In genomic region chr11:65095974-65096806, GRCh38 we compare ENCODE assay signal across 1 cellular context.
TF ChIP-seq lines count a peak whose summit lies in the region.

Gene VPS51, plus strand, starts transcription at chr11:65096214. Its CDS starts 37 bp downstream, at chr11:65096251.

TF ChIP-seq in GM12878, 131 proteins besides CTCF, POLR2A, EP300 and RAD21 (continued from another document and continues in another):
- TF ChIP-seq BCLAF1 (IDR thresholded peaks at IDR 0.05) (no peak), ZNF274 (IDR thresholded peaks at IDR 0.05; ENCODE audit: insufficient read depth, insufficient read length) (no peak), EZH2 (IDR thresholded peaks at IDR 0.05; ENCODE audit: borderline replicate concordance, control insufficient read depth, low read depth, low read length) (no peak), BACH1 (IDR thresholded peaks at IDR 0.05; ENCODE audit: borderline replicate concordance) (no peak), NFYA (IDR thresholded peaks at IDR 0.05; ENCODE audit: borderline replicate concordance, low read depth, low read length) (no peak), ZBTB11 (CRISPR knock-in tag; IDR thresholded peaks at IDR 0.05) (peak; percentile 99), MEF2A (IDR thresholded peaks at IDR 0.05; ENCODE audit: insufficient read depth, low read depth, low read length) (peak; percentile 76), FOXM1 (IDR thresholded peaks at IDR 0.05; ENCODE audit: low read depth, low read length) (no peak), MTA3 (IDR thresholded peaks at IDR 0.05; ENCODE audit: borderline replicate concordance, low read length) (peak; percentile 96; the same call in 1 of the 2 replicates), FOXK2 (IDR thresholded peaks at IDR 0.05) (peak; percentile 85), NR2C1 (IDR thresholded peaks at IDR 0.05) (peak; percentile 95), SP1 (IDR thresholded peaks at IDR 0.05; ENCODE audit: low read depth, low read length) (peak; percentile 87), HDAC2 (IDR thresholded peaks at IDR 0.05) (no peak), ZNF384 (IDR thresholded peaks at IDR 0.05; ENCODE audit: borderline replicate concordance, low read depth, low read length) (peak; percentile 59; the same call in 1 of the 2 replicates), TAF1 (IDR thresholded peaks at IDR 0.05; ENCODE audit: borderline replicate concordance, low read depth, low read length) (peak; percentile 96), PAX8 (IDR thresholded peaks at IDR 0.05) (no peak), JUNB (IDR thresholded peaks at IDR 0.05) (no peak; the same call in 1 of the 2 replicates), NRF1 (conservative IDR thresholded peaks at IDR 0.05; ENCODE audit: low read depth, low read length) (no peak), RBBP5 (conservative IDR thresholded peaks at IDR 0.05) (peak; percentile 50; the same call in 1 of the 2 replicates), ZZZ3 (IDR thresholded peaks at IDR 0.05; ENCODE audit: control insufficient read depth, insufficient read length, low read depth) (peak; percentile 94), RAD51 (IDR thresholded peaks at IDR 0.05) (0 out of 2 replicates have a peak, but pooled peaks have one; percentile 11), MLLT1 (IDR thresholded peaks at IDR 0.05) (peak; percentile 90), IRF3 (IDR thresholded peaks at IDR 0.05) (peak; percentile 73), CHD4 (IDR thresholded peaks at IDR 0.05) (no peak), ASH2L (IDR thresholded peaks at IDR 0.05; ENCODE audit: borderline replicate concordance, low read depth) (peak; percentile 90; the same call in 1 of the 2 replicates)
- TF ChIP-seq, protein P1, sequence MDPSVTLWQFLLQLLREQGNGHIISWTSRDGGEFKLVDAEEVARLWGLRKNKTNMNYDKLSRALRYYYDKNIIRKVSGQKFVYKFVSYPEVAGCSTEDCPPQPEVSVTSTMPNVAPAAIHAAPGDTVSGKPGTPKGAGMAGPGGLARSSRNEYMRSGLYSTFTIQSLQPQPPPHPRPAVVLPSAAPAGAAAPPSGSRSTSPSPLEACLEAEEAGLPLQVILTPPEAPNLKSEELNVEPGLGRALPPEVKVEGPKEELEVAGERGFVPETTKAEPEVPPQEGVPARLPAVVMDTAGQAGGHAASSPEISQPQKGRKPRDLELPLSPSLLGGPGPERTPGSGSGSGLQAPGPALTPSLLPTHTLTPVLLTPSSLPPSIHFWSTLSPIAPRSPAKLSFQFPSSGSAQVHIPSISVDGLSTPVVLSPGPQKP (IDR thresholded peaks at IDR 0.05; ENCODE audit: low read depth, low read length): peak; percentile 98
- TF ChIP-seq, protein P2, sequence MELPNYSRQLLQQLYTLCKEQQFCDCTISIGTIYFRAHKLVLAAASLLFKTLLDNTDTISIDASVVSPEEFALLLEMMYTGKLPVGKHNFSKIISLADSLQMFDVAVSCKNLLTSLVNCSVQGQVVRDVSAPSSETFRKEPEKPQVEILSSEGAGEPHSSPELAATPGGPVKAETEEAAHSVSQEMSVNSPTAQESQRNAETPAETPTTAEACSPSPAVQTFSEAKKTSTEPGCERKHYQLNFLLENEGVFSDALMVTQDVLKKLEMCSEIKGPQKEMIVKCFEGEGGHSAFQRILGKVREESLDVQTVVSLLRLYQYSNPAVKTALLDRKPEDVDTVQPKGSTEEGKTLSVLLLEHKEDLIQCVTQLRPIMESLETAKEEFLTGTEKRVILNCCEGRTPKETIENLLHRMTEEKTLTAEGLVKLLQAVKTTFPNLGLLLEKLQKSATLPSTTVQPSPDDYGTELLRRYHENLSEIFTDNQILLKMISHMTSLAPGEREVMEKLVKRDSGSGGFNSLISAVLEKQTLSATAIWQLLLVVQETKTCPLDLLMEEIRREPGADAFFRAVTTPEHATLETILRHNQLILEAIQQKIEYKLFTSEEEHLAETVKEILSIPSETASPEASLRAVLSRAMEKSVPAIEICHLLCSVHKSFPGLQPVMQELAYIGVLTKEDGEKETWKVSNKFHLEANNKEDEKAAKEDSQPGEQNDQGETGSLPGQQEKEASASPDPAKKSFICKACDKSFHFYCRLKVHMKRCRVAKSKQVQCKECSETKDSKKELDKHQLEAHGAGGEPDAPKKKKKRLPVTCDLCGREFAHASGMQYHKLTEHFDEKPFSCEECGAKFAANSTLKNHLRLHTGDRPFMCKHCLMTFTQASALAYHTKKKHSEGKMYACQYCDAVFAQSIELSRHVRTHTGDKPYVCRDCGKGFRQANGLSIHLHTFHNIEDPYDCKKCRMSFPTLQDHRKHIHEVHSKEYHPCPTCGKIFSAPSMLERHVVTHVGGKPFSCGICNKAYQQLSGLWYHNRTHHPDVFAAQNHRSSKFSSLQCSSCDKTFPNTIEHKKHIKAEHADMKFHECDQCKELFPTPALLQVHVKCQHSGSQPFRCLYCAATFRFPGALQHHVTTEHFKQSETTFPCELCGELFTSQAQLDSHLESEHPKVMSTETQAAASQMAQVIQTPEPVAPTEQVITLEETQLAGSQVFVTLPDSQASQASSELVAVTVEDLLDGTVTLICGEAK (IDR thresholded peaks at IDR 0.05; ENCODE audit: borderline replicate concordance): peak; percentile 100
- TF ChIP-seq, protein P3, sequence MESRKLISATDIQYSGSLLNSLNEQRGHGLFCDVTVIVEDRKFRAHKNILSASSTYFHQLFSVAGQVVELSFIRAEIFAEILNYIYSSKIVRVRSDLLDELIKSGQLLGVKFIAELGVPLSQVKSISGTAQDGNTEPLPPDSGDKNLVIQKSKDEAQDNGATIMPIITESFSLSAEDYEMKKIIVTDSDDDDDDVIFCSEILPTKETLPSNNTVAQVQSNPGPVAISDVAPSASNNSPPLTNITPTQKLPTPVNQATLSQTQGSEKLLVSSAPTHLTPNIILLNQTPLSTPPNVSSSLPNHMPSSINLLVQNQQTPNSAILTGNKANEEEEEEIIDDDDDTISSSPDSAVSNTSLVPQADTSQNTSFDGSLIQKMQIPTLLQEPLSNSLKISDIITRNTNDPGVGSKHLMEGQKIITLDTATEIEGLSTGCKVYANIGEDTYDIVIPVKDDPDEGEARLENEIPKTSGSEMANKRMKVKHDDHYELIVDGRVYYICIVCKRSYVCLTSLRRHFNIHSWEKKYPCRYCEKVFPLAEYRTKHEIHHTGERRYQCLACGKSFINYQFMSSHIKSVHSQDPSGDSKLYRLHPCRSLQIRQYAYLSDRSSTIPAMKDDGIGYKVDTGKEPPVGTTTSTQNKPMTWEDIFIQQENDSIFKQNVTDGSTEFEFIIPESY (IDR thresholded peaks at IDR 0.05): peak; percentile 76; the same call in 1 of the 2 replicates
- TF ChIP-seq, protein P4, sequence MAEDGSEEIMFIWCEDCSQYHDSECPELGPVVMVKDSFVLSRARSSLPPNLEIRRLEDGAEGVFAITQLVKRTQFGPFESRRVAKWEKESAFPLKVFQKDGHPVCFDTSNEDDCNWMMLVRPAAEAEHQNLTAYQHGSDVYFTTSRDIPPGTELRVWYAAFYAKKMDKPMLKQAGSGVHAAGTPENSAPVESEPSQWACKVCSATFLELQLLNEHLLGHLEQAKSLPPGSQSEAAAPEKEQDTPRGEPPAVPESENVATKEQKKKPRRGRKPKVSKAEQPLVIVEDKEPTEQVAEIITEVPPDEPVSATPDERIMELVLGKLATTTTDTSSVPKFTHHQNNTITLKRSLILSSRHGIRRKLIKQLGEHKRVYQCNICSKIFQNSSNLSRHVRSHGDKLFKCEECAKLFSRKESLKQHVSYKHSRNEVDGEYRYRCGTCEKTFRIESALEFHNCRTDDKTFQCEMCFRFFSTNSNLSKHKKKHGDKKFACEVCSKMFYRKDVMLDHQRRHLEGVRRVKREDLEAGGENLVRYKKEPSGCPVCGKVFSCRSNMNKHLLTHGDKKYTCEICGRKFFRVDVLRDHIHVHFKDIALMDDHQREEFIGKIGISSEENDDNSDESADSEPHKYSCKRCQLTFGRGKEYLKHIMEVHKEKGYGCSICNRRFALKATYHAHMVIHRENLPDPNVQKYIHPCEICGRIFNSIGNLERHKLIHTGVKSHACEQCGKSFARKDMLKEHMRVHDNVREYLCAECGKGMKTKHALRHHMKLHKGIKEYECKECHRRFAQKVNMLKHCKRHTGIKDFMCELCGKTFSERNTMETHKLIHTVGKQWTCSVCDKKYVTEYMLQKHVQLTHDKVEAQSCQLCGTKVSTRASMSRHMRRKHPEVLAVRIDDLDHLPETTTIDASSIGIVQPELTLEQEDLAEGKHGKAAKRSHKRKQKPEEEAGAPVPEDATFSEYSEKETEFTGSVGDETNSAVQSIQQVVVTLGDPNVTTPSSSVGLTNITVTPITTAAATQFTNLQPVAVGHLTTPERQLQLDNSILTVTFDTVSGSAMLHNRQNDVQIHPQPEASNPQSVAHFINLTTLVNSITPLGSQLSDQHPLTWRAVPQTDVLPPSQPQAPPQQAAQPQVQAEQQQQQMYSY (CRISPR knock-in tag; IDR thresholded peaks at IDR 0.05): no peak
- TF ChIP-seq, protein P5, sequence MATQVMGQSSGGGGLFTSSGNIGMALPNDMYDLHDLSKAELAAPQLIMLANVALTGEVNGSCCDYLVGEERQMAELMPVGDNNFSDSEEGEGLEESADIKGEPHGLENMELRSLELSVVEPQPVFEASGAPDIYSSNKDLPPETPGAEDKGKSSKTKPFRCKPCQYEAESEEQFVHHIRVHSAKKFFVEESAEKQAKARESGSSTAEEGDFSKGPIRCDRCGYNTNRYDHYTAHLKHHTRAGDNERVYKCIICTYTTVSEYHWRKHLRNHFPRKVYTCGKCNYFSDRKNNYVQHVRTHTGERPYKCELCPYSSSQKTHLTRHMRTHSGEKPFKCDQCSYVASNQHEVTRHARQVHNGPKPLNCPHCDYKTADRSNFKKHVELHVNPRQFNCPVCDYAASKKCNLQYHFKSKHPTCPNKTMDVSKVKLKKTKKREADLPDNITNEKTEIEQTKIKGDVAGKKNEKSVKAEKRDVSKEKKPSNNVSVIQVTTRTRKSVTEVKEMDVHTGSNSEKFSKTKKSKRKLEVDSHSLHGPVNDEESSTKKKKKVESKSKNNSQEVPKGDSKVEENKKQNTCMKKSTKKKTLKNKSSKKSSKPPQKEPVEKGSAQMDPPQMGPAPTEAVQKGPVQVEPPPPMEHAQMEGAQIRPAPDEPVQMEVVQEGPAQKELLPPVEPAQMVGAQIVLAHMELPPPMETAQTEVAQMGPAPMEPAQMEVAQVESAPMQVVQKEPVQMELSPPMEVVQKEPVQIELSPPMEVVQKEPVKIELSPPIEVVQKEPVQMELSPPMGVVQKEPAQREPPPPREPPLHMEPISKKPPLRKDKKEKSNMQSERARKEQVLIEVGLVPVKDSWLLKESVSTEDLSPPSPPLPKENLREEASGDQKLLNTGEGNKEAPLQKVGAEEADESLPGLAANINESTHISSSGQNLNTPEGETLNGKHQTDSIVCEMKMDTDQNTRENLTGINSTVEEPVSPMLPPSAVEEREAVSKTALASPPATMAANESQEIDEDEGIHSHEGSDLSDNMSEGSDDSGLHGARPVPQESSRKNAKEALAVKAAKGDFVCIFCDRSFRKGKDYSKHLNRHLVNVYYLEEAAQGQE (IDR thresholded peaks at IDR 0.05; ENCODE audit: low read depth, low read length): no peak
